ENCODE assay signal across 1 cellular context in genomic region chr17:57468932-57469775, GRCh38.
TF ChIP-seq lines count a peak whose summit lies in the region.

No MANE protein-coding gene starts in this region.

TF ChIP-seq in HepG2, 621 proteins besides CTCF, POLR2A, EP300 and RAD21 (continued from another document and continues in another):
- TF ChIP-seq KLF16 (CRISPR knock-in tag; IDR thresholded peaks at IDR 0.05): 0 out of 4 replicates have a peak, but pooled peaks of 1 of the 2 experiments have one; percentile 37
- peak; percentile 54 for TF ChIP-seq ARID5B (CRISPR knock-in tag; IDR thresholded peaks at IDR 0.05)
- TF ChIP-seq ZFY (CRISPR knock-in tag; IDR thresholded peaks at IDR 0.05): no peak
- no peak for TF ChIP-seq YEATS4 (CRISPR knock-in tag; IDR thresholded peaks at IDR 0.05; ENCODE audit: borderline replicate concordance)
- no peak for TF ChIP-seq ZNF891 (CRISPR knock-in tag; IDR thresholded peaks at IDR 0.05)
- TF ChIP-seq SIN3B (IDR thresholded peaks at IDR 0.05; ENCODE audit: low read length): no peak
- no peak for TF ChIP-seq ZNF572 (CRISPR knock-in tag; IDR thresholded peaks at IDR 0.05)
- TF ChIP-seq ZBTB39 (CRISPR knock-in tag; IDR thresholded peaks at IDR 0.05): no peak
- no peak for TF ChIP-seq ZNF30 (CRISPR knock-in tag; IDR thresholded peaks at IDR 0.05)
- TF ChIP-seq ZNF331 (CRISPR knock-in tag; IDR thresholded peaks at IDR 0.05): no peak
- no peak for TF ChIP-seq ZNF614 (CRISPR knock-in tag; IDR thresholded peaks at IDR 0.05; ENCODE audit: borderline replicate concordance)
- TF ChIP-seq RARA (CRISPR knock-in tag; IDR thresholded peaks at IDR 0.05): peak; percentile 43; the same call in 1 of the 2 replicates
- TF ChIP-seq SMAD3 (CRISPR knock-in tag; IDR thresholded peaks at IDR 0.05): no peak
- 0 out of 2 replicates have a peak, but pooled peaks have one; percentile 14 for TF ChIP-seq UBTF (CRISPR knock-in tag; IDR thresholded peaks at IDR 0.05)
- no peak for TF ChIP-seq ZSCAN25 (CRISPR knock-in tag; IDR thresholded peaks at IDR 0.05)
- no peak for TF ChIP-seq NFYB (CRISPR knock-in tag; IDR thresholded peaks at IDR 0.05)
- TF ChIP-seq ZNF264 (CRISPR knock-in tag; IDR thresholded peaks at IDR 0.05): no peak
- TF ChIP-seq SPEN (CRISPR knock-in tag; IDR thresholded peaks at IDR 0.05; ENCODE audit: low read depth): no peak
- no peak for TF ChIP-seq ZBTB33 (CRISPR knock-in tag; IDR thresholded peaks at IDR 0.05)
- TF ChIP-seq ZNF75D (CRISPR knock-in tag; IDR thresholded peaks at IDR 0.05; ENCODE audit: borderline replicate concordance): no peak
- TF ChIP-seq JARID2 (CRISPR knock-in tag; IDR thresholded peaks at IDR 0.05; ENCODE audit: insufficient replicate concordance): no peak
- TF ChIP-seq NRL (CRISPR knock-in tag; IDR thresholded peaks at IDR 0.05; ENCODE audit: borderline replicate concordance): no peak
- no peak for TF ChIP-seq SP1 (IDR thresholded peaks at IDR 0.05)
- TF ChIP-seq SP1 (CRISPR knock-in tag; IDR thresholded peaks at IDR 0.05): no peak
- peak; percentile 62; the same call in 1 of the 2 replicates for TF ChIP-seq AHDC1 (CRISPR knock-in tag; IDR thresholded peaks at IDR 0.05; ENCODE audit: borderline replicate concordance)
- no peak for TF ChIP-seq GTF3A (CRISPR knock-in tag; conservative IDR thresholded peaks at IDR 0.05)
- no peak; the same call in 1 of the 2 replicates for TF ChIP-seq RXRA (CRISPR knock-in tag; IDR thresholded peaks at IDR 0.05)
- no peak for TF ChIP-seq ZBTB21 (CRISPR knock-in tag; IDR thresholded peaks at IDR 0.05)
- no peak for TF ChIP-seq ZNF24 (IDR thresholded peaks at IDR 0.05)
- TF ChIP-seq ATF1 (CRISPR knock-in tag; IDR thresholded peaks at IDR 0.05): no peak
- TF ChIP-seq ZNF652 (CRISPR knock-in tag; IDR thresholded peaks at IDR 0.05; ENCODE audit: borderline replicate concordance, low read depth): peak; percentile 95
- no peak for TF ChIP-seq HOMEZ (CRISPR knock-in tag; IDR thresholded peaks at IDR 0.05; ENCODE audit: low read depth)
- TF ChIP-seq TMF1 (CRISPR knock-in tag; IDR thresholded peaks at IDR 0.05; ENCODE audit: low read depth): no peak
- TF ChIP-seq ZNF282 (IDR thresholded peaks at IDR 0.05; ENCODE audit: partially characterized antibody): no peak
- no peak for TF ChIP-seq ZNF713 (CRISPR knock-in tag; IDR thresholded peaks at IDR 0.05)
- TF ChIP-seq SMARCC2 (IDR thresholded peaks at IDR 0.05): no peak
- peak; percentile 15 for TF ChIP-seq SALL1 (CRISPR knock-in tag; IDR thresholded peaks at IDR 0.05)
- TF ChIP-seq CBX5 (CRISPR knock-in tag; IDR thresholded peaks at IDR 0.05; ENCODE audit: borderline replicate concordance): no peak
- no peak for TF ChIP-seq ZGPAT (CRISPR knock-in tag; IDR thresholded peaks at IDR 0.05)
- no peak for TF ChIP-seq ZEB1 (IDR thresholded peaks at IDR 0.05; ENCODE audit: insufficient replicate concordance, low read depth)
- TF ChIP-seq SOX6 (IDR thresholded peaks at IDR 0.05): no peak
- peak; percentile 62; the same call in 1 of the 2 replicates for TF ChIP-seq SOX6 (CRISPR knock-in tag; IDR thresholded peaks at IDR 0.05)
- no peak; the same call in 1 of the 2 replicates for TF ChIP-seq SIX4 (CRISPR knock-in tag; IDR thresholded peaks at IDR 0.05)
- no peak for TF ChIP-seq SALL2 (CRISPR knock-in tag; IDR thresholded peaks at IDR 0.05)
- TF ChIP-seq CEBPB (IDR thresholded peaks at IDR 0.05; ENCODE audit: borderline replicate concordance, low read depth, low read length): no peak
- TF ChIP-seq CREM (IDR thresholded peaks at IDR 0.05): peak; percentile 32; the same call in 1 of the 2 replicates
- no peak for TF ChIP-seq CREM (CRISPR knock-in tag; IDR thresholded peaks at IDR 0.05)
- TF ChIP-seq RCOR2 (CRISPR knock-in tag; IDR thresholded peaks at IDR 0.05): peak; percentile 83
